12 cellular contexts compared by ENCODE assay signal in the genomic region with DNA sequence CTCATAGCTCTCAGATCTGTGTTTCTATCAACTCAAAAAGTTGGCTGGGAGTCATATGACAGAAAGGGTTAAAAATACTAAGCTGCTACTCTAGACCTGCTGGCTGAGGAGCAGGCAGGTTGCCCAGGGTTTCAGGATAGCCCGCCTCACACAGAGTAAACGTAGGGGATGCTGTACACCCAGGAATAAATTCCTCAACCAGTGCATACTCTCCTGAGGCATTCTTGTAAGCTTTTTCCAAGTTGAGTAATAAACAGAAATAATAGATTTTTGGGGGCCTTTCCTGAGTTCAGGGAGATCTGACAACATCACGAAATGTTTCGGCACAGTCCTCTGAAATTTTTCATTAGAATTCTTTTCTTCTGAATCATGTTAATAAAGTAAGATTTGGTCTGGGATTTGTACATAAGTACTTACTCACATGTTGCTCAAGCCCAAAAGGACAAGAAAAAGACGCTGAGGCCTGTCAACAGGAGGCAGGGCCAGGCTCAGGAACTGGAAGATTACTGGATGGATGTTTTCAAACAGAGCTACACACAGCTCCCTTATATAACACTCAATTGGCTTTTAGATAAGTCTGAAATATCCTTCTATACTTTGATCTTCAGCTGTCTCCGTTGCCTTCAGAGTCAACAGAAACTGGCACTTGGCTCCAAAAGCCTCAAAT. TPM values are rescaled to one million over a fixed set of nuclear protein-coding genes. Genes with fewer than 3 reads are reported as not detected.
DNase-seq lines count a peak whose midpoint lies in the region; ATAC-seq and TF ChIP-seq lines count a peak whose summit lies in the region.
"Had no signal": no experiment of that assay in that cellular context is flagged by ENCODE, and none has a peak within 500 bp of the region (broad histone marks: within the 10 kb centered on the region; RNA-seq: fewer than 3 reads in every experiment).

No MANE protein-coding gene starts in this region.

- H3K4me3 Mint-ChIP-seq in CD4-positive, alpha-beta T cell, result no peak overlapping the region
- H3K4me3 Mint-ChIP-seq: activated T-helper 17 cell treated with anti-CD3 and anti-CD28 coated beads, Interleukin-2, amount 50 U/mL, for 72 hours; stimulated activated naive B cell treated with anti-CD40 and anti-IgM and Interleukin-4, amounts not matched to agents 10 μg/mL and 1 μg/mL and 100 μg/mL, for 72 hours had no signal

- peak overlapping the region; percentile 83 for H3K27ac ChIP-seq in urinary bladder (ENCODE audit: low read depth)
- no peak overlapping the region for H3K27ac ChIP-seq in CD4-positive, alpha-beta T cell (ENCODE audit: low read depth, low read length)
- H3K27ac ChIP-seq: 22Rv1 had no signal

- H3K4me3 ChIP-seq in epithelial cell of esophagus (ENCODE audit: low read length), result no peak overlapping the region
- H3K4me3 ChIP-seq in urinary bladder (ENCODE audit: low read depth, low read length), result no peak overlapping the region

- DNase-seq in DMS 273 (lab: John Stamatoyannopoulos, UW; ENCODE audit: unreplicated experiment) (peak; percentile 37), DMS 273 treated with DMSO at 0.1 percent for 48 hours (lab: John Stamatoyannopoulos, UW) (no peak), epithelial cell of esophagus (ENCODE audit: low read depth) (peak; percentile 94), mucosa of gallbladder (ENCODE audit: low spot score) (peak; percentile 40), medulla oblongata (ENCODE audit: extremely low spot score) (no peak), NCI-H2081 treated with DMSO at 0.1 percent for 48 hours (lab: John Stamatoyannopoulos, UW) (no peak)
- DNase-seq in CD4-positive, alpha-beta T cell, result no peak
- DNase-seq: SIG-M5; stimulated activated naive B cell treated with anti-CD40 and anti-IgM and Interleukin-4, amounts not matched to agents 10 μg/mL and 1 μg/mL and 100 μg/mL, for 72 hours had no signal

- no peaks in the 10 kb centered on the region for H3K27me3 Mint-ChIP-seq in CD4-positive, alpha-beta T cell
- H3K27me3 Mint-ChIP-seq: activated T-helper 17 cell treated with anti-CD3 and anti-CD28 coated beads, Interleukin-2, amount 50 U/mL, for 72 hours; stimulated activated naive B cell treated with anti-CD40 and anti-IgM and Interleukin-4, amounts not matched to agents 10 μg/mL and 1 μg/mL and 100 μg/mL, for 72 hours had no signal

- no peak for TF ChIP-seq CTCF in epithelial cell of esophagus (IDR thresholded peaks at IDR 0.05; ENCODE audit: insufficient read depth, low read depth, low read length, missing control alignments)
- TF ChIP-seq CTCF in CD4-positive, alpha-beta T cell (IDR thresholded peaks at IDR 0.05), result no peak

- peaks cover 16% of the 10 kb centered on the region for H3K4me1 Mint-ChIP-seq in CD4-positive, alpha-beta T cell (ENCODE audit: low read depth)
- H3K4me1 Mint-ChIP-seq: stimulated activated naive B cell treated with anti-CD40 and anti-IgM and Interleukin-4, amounts not matched to agents 10 μg/mL and 1 μg/mL and 100 μg/mL, for 72 hours had no signal

- WGBS in urinary bladder, result 18% methylated on average over 6 of the region's 6 CpGs

- peaks cover 2% of the 10 kb centered on the region for H3K9me3 Mint-ChIP-seq in CD4-positive, alpha-beta T cell
- H3K9me3 Mint-ChIP-seq: activated T-helper 17 cell treated with anti-CD3 and anti-CD28 coated beads, Interleukin-2, amount 50 U/mL, for 72 hours; stimulated activated naive B cell treated with anti-CD40 and anti-IgM and Interleukin-4, amounts not matched to agents 10 μg/mL and 1 μg/mL and 100 μg/mL, for 72 hours had no signal

- CTCF ChIA-PET in CD4-positive, alpha-beta T cell (lab: Charles Lee), result interaction anchor here (0.6 kb wide), 1 partner anchor 8 kb away, joined by 3 read pairs; no protein-coding TSS in a partner anchor

- peaks cover 5% of the 10 kb centered on the region for H3K36me3 Mint-ChIP-seq in CD4-positive, alpha-beta T cell (ENCODE audit: low read depth)
- H3K36me3 Mint-ChIP-seq: stimulated activated naive B cell treated with anti-CD40 and anti-IgM and Interleukin-4, amounts not matched to agents 10 μg/mL and 1 μg/mL and 100 μg/mL, for 72 hours had no signal

- ATAC-seq in CD4-positive, alpha-beta T cell (ENCODE audit: poor library complexity), result no peak
- ATAC-seq: activated T-helper 17 cell treated with anti-CD3 and anti-CD28 coated beads, Interleukin-2, amount 50 U/mL, for 72 hours; stimulated activated naive B cell treated with anti-CD40 and anti-IgM and Interleukin-4, amounts not matched to agents 10 μg/mL and 1 μg/mL and 100 μg/mL, for 72 hours had no signal

- POLR2A ChIA-PET in CD4-positive, alpha-beta T cell (lab: Charles Lee), result no interaction called here

- H3K27ac Mint-ChIP-seq in CD4-positive, alpha-beta T cell, result no peak overlapping the region
- H3K27ac Mint-ChIP-seq: activated T-helper 17 cell treated with anti-CD3 and anti-CD28 coated beads, Interleukin-2, amount 50 U/mL, for 72 hours; stimulated activated naive B cell treated with anti-CD40 and anti-IgM and Interleukin-4, amounts not matched to agents 10 μg/mL and 1 μg/mL and 100 μg/mL, for 72 hours had no signal

- H3K36me3 ChIP-seq in urinary bladder (ENCODE audit: insufficient read depth), result no peaks in the 10 kb centered on the region

- no peaks in the 10 kb centered on the region for H3K27me3 ChIP-seq in CD4-positive, alpha-beta T cell (ENCODE audit: control insufficient read depth, insufficient read depth, low read length)

- H3K9me3 ChIP-seq in CD4-positive, alpha-beta T cell (ENCODE audit: control insufficient read depth, low read length), result no peaks in the 10 kb centered on the region

- no peaks in the 10 kb centered on the region for H3K4me1 ChIP-seq in urinary bladder (ENCODE audit: insufficient read depth)

- intact Hi-C loops in CD4-positive, alpha-beta T cell (cut with DNase I, micrococcal nuclease), result no loop called here

RNA-seq across cellular contexts. Expression of gene TGFBR3, which starts 41.0 kb away (rescaled TPM):
- 54.4 TPM for total RNA-seq in mucosa of gallbladder
- 94.8 TPM for total RNA-seq in urinary bladder
- 131 TPM for polyA plus RNA-seq in urinary bladder
- total RNA-seq in CD4-positive, alpha-beta T cell, result 10 to 100 TPM; 31.5 to 36.6 TPM

Comparison
In these comparisons a context has a peak if more than half of its experiments do, and no peak if none do; other contexts are left out.
1. DNase-seq: peak in DMS 273 (single experiment), epithelial cell of esophagus (single experiment) and mucosa of gallbladder (single experiment); none in DMS 273 treated with DMSO at 0.1 percent for 48 hours (single experiment), medulla oblongata (single experiment), CD4-positive, alpha-beta T cell (0 of 10) and NCI-H2081 treated with DMSO at 0.1 percent for 48 hours (single experiment).